In the genomic region with DNA sequence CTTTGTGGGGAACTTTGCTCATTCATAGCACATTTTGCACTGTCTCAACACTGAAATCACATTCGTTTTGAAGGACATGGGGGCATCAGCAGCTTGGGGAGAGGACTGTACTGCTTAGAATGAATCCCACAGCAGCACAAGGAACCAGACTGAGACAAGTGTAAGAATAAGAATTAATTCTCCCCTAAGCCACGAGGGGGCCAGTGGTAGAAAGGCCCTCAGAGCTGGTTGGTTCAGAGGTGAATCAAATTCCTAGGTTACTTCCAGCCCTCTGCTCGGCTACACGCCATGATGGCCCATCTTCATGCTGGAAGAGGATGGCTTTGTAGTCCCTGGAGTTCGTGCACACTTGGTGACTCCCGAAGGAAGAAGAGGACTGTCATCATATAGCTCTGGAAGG, we compare ENCODE assay signal across 13 cellular contexts. TPM values are rescaled to one million over a fixed set of nuclear protein-coding genes. Genes with fewer than 3 reads are reported as not detected.
DNase-seq lines count a peak whose midpoint lies in the region; ATAC-seq and TF ChIP-seq lines count a peak whose summit lies in the region.
"Had no signal": no experiment of that assay in that cellular context is flagged by ENCODE, and none has a peak within 500 bp of the region (broad histone marks: within the 10 kb centered on the region; RNA-seq: fewer than 3 reads in every experiment).

No MANE protein-coding gene starts in this region.

- DNase-seq in DMS114 treated with DMSO at 0.1 percent for 48 hours (lab: John Stamatoyannopoulos, UW; ENCODE audit: unreplicated experiment) (peak; percentile 26), RWPE2 (ENCODE audit: low spot score) (no peak), iPS-NIHi11 (ENCODE audit: low spot score) (peak; percentile 41), mucosa of descending colon (no peak), cortex of kidney (lab: John Stamatoyannopoulos, UW) (no peak)
- DNase-seq: activated CD8-positive, alpha-beta memory T cell treated with anti-CD3 and anti-CD28 coated beads, Interleukin-2, amount 50 U/mL, for 48 hours; DMS79 treated with DMSO at 0.1 percent for 48 hours; kidney; NCI-H2029 treated with DMSO at 0.1 percent for 48 hours had no signal

- TF ChIP-seq CTCF in RWPE2 (IDR thresholded peaks at IDR 0.05; ENCODE audit: poor library complexity, severe bottlenecking) (no peak), mucosa of descending colon (IDR thresholded peaks at IDR 0.05) (no peak)

- H3K9me3 ChIP-seq in RWPE2 (ENCODE audit: severe bottlenecking) (no peaks in the 10 kb centered on the region), mucosa of descending colon (no peaks in the 10 kb centered on the region)
- H3K9me3 ChIP-seq: ascending aorta had no signal

- intact Hi-C loops in mucosa of descending colon (cut with DNase I, micrococcal nuclease) = no loop called here

- H3K4me3 ChIP-seq in RWPE2 (ENCODE audit: severe bottlenecking) (no peak overlapping the region), mucosa of descending colon (no peak overlapping the region)
- H3K4me3 ChIP-seq: ascending aorta had no signal

- H3K36me3 ChIP-seq in RWPE2 (ENCODE audit: low read depth) (no peaks in the 10 kb centered on the region), mucosa of descending colon (ENCODE audit: low read depth) (no peaks in the 10 kb centered on the region)
- H3K36me3 ChIP-seq: ascending aorta had no signal

- H3K27me3 ChIP-seq in RWPE2 (ENCODE audit: insufficient read depth, poor library complexity, severe bottlenecking) = no peaks in the 10 kb centered on the region
- H3K27me3 ChIP-seq: ascending aorta had no signal

- no peak overlapping the region for H3K27ac ChIP-seq in RWPE2 (ENCODE audit: poor library complexity, severe bottlenecking)
- H3K27ac ChIP-seq: ascending aorta had no signal

- ATAC-seq in GM19467 (IDR thresholded peaks at IDR 0.05; ENCODE audit: unreplicated experiment) (peak; percentile 53), RWPE2 (ENCODE audit: low read depth) (peak; percentile 43; the same call in 1 of the 3 replicates), mucosa of descending colon (no peak), HG02763 (IDR thresholded peaks at IDR 0.05; ENCODE audit: unreplicated experiment) (no peak), GM21390 (IDR thresholded peaks at IDR 0.05; ENCODE audit: unreplicated experiment) (no peak)

- peaks cover 11% of the 10 kb centered on the region for H3K4me1 ChIP-seq in RWPE2 (ENCODE audit: insufficient read depth, poor library complexity, severe bottlenecking)
- H3K4me1 ChIP-seq in mucosa of descending colon (ENCODE audit: low read depth) = peaks cover 16% of the 10 kb centered on the region
- H3K4me1 ChIP-seq: ascending aorta had no signal

RNA-seq across cellular contexts. Expression of a gene that starts 12.0 kb away (rescaled TPM):
- not detected for total RNA-seq in mucosa of descending colon
- total RNA-seq: ascending aorta, kidney had no signal

Comparison
In these comparisons a context has a peak if more than half of its experiments do, and no peak if none do; other contexts are left out.
1. DNase-seq: peak in DMS114 treated with DMSO at 0.1 percent for 48 hours (single experiment) and iPS-NIHi11 (single experiment); none in RWPE2 (single experiment), mucosa of descending colon (0 of 3) and cortex of kidney (single experiment).
2. ATAC-seq: peak in GM19467 (single experiment) and RWPE2 (single experiment); none in mucosa of descending colon (single experiment), HG02763 (single experiment) and GM21390 (single experiment).